Comparison of ENCODE assay signal across 1 cellular context in genomic region chr22:50267591-50268390, GRCh38.
TF ChIP-seq lines count a peak whose summit lies in the region.

No MANE protein-coding gene starts in this region.

TF ChIP-seq in WTC11, 78 proteins besides CTCF, POLR2A, EP300 and RAD21 (continued from another document):
- no peak for TF ChIP-seq ZNF532 (CRISPR knock-in tag; IDR thresholded peaks at IDR 0.05; ENCODE audit: borderline replicate concordance)
